ENCODE assay signal across 9 cellular contexts in genomic region chr20:53872081-53872541, GRCh38.
DNase-seq lines count a peak whose midpoint lies in the region; ATAC-seq and TF ChIP-seq lines count a peak whose summit lies in the region.
"Had no signal": no experiment of that assay in that cellular context is flagged by ENCODE, and none has a peak within 500 bp of the region (broad histone marks: within the 10 kb centered on the region; RNA-seq: fewer than 3 reads in every experiment).

No MANE protein-coding gene starts in this region.

- H3K4me1 ChIP-seq in A673 (ENCODE audit: insufficient read depth, low read length, poor library complexity, severe bottlenecking) (peaks cover 48% of the 10 kb centered on the region), HUES6 (ENCODE audit: control insufficient read depth, insufficient read depth, low read length) (peaks cover 52% of the 10 kb centered on the region), mesenchymal stem cell (ENCODE audit: control insufficient read depth, insufficient read depth, low read depth, low read length) (peaks cover 9% of the 10 kb centered on the region), trophoblast cell (ENCODE audit: control insufficient read depth in 1 of 2, insufficient read depth in 2 of 2, low read length in 2 of 2) (peaks cover 3 to 9% of the 10 kb centered on the region in 2 experiments)

- no peak for TF ChIP-seq CTCF in A673 (conservative IDR thresholded peaks at IDR 0.05; ENCODE audit: low read depth, low read length)

- no peaks in the 10 kb centered on the region for H3K9me3 Mint-ChIP-seq in activated naive CD8-positive, alpha-beta T cell treated with anti-CD3 and anti-CD28 coated beads for 36 hours
- H3K9me3 Mint-ChIP-seq: type B pancreatic cell had no signal

- H2AFZ ChIP-seq in mesenchymal stem cell (ENCODE audit: low read depth, low read length): no peak overlapping the region
- H2AFZ ChIP-seq in trophoblast cell (ENCODE audit: insufficient read depth, low read length, poor library complexity): no peak overlapping the region

- H3K79me2 ChIP-seq in trophoblast cell (ENCODE audit: control insufficient read depth, insufficient read depth, low read length, poor library complexity): peaks cover 2% of the 10 kb centered on the region

- H3K18ac ChIP-seq in mesenchymal stem cell (ENCODE audit: low read depth in 1 of 2, low read length in 2 of 2) (no peak overlapping the region), trophoblast cell (ENCODE audit: low read length) (no peak overlapping the region)

- H2BK5ac ChIP-seq in mesenchymal stem cell (ENCODE audit: low read depth, low read length, poor library complexity, severe bottlenecking): no peak overlapping the region
- no peak overlapping the region for H2BK5ac ChIP-seq in trophoblast cell (ENCODE audit: low read depth, low read length, poor library complexity)

- H4K8ac ChIP-seq in mesenchymal stem cell (ENCODE audit: low read length) (no peak overlapping the region), trophoblast cell (ENCODE audit: low read depth, low read length) (no peak overlapping the region)

- no peak overlapping the region for H3K9ac ChIP-seq in HUES6 (ENCODE audit: low read length)
- H3K9ac ChIP-seq in mesenchymal stem cell (ENCODE audit: low read length): peak overlapping the region; percentile 67
- H3K9ac ChIP-seq in trophoblast cell (ENCODE audit: low read length): no peak overlapping the region

- H3K4me3 ChIP-seq in A673 (ENCODE audit: low read depth, low read length, poor library complexity, severe bottlenecking) (peak overlapping the region; percentile 3), HUES6 (ENCODE audit: low read depth, low read length) (no peak overlapping the region), mesenchymal stem cell (ENCODE audit: insufficient read depth in 1 of 2, low read depth in 1 of 2, low read length in 2 of 2) (no peak overlapping the region), trophoblast cell (ENCODE audit: low read depth, low read length) (no peak overlapping the region)

- H3K9me3 ChIP-seq in A673 (ENCODE audit: low read depth, low read length, poor library complexity, severe bottlenecking) (no peaks in the 10 kb centered on the region), HUES6 (ENCODE audit: control insufficient read depth, insufficient read depth, low read depth, low read length) (no peaks in the 10 kb centered on the region), mesenchymal stem cell (ENCODE audit: control insufficient read depth, low read length) (no peaks in the 10 kb centered on the region), trophoblast cell (ENCODE audit: insufficient read depth, low read depth, low read length) (no peaks in the 10 kb centered on the region)

- BruUV-seq in A673 (replicated peaks; lab: Mats Ljungman, UMichigan): no TSS peak

- H2BK12ac ChIP-seq in mesenchymal stem cell (ENCODE audit: low read length in 2 of 2) (no peak overlapping the region), trophoblast cell (ENCODE audit: low read length) (no peak overlapping the region)

- H2BK120ac ChIP-seq in mesenchymal stem cell (ENCODE audit: low read depth, low read length) (no peak overlapping the region), trophoblast cell (ENCODE audit: insufficient read depth, low read length, poor library complexity) (no peak overlapping the region)

- H3K23ac ChIP-seq in mesenchymal stem cell (ENCODE audit: low read length in 2 of 2) (no peak overlapping the region), trophoblast cell (ENCODE audit: low read length) (no peak overlapping the region)

- H3K27me3 ChIP-seq in A673 (replicated peaks; ENCODE audit: insufficient read depth, low read depth, low read length, poor library complexity): no peaks in the 10 kb centered on the region
- no peaks in the 10 kb centered on the region for H3K27me3 ChIP-seq in HUES6 (ENCODE audit: control insufficient read depth, insufficient read depth, low read length)
- no peaks in the 10 kb centered on the region for H3K27me3 ChIP-seq in mesenchymal stem cell (ENCODE audit: control insufficient read depth in 1 of 2, insufficient read depth in 1 of 2, low read length in 2 of 2)
- no peaks in the 10 kb centered on the region for H3K27me3 ChIP-seq in trophoblast cell (ENCODE audit: insufficient read depth, low read length)

- H2AK5ac ChIP-seq in mesenchymal stem cell (ENCODE audit: low read length, severe bottlenecking) (no peak overlapping the region), trophoblast cell (ENCODE audit: low read length) (no peak overlapping the region)

- CTCF ChIA-PET in A673 (lab: Charles Lee): interaction anchor here (0.6 to 0.7 kb wide), 2 partner anchors 26 to 43 kb away, joined by 3 to 4 read pairs; no protein-coding TSS in a partner anchor

- 6% methylated on average over 1 of the region's 2 CpGs for WGBS in mesenchymal stem cell
- WGBS in trophoblast cell (ENCODE audit: extremely low coverage, insufficient coverage, insufficient read length): no CpG with 5 or more reads among the region's 2 CpGs

- H4K12ac ChIP-seq in trophoblast cell (ENCODE audit: low read depth, low read length): no peak overlapping the region

- H4K91ac ChIP-seq in mesenchymal stem cell (ENCODE audit: low read length) (no peak overlapping the region), trophoblast cell (ENCODE audit: low read depth, low read length) (no peak overlapping the region)

- H3K4me2 ChIP-seq in mesenchymal stem cell (ENCODE audit: low read length, poor library complexity, severe bottlenecking) (no peak overlapping the region), trophoblast cell (ENCODE audit: low read length) (no peak overlapping the region)

- no peak for ATAC-seq in HG02852 (IDR thresholded peaks at IDR 0.05; ENCODE audit: unreplicated experiment)

- H3K14ac ChIP-seq in mesenchymal stem cell (ENCODE audit: low read length in 2 of 2): no peak overlapping the region
- H3K14ac ChIP-seq in trophoblast cell (ENCODE audit: low read length): no peak overlapping the region

- DNase-seq in A673 (ENCODE audit: low spot score): peak; percentile 39
- DNase-seq in activated naive CD8-positive, alpha-beta T cell treated with anti-CD3 and anti-CD28 coated beads for 36 hours: no peak
- DNase-seq in mesenchymal stem cell: no peak
- no peak for DNase-seq in trophoblast cell
- no peak for DNase-seq in NCI-H526 treated with DMSO at 0.1 percent for 48 hours (lab: John Stamatoyannopoulos, UW)
- DNase-seq in LoVo (ENCODE audit: low spot score): no peak

- no peaks in the 10 kb centered on the region for H3K27me3 Mint-ChIP-seq in activated naive CD8-positive, alpha-beta T cell treated with anti-CD3 and anti-CD28 coated beads for 36 hours
- H3K27me3 Mint-ChIP-seq: type B pancreatic cell had no signal

- POLR2A ChIA-PET in A673 (lab: Charles Lee; ENCODE audit: low non-redundant PET): interaction anchor here (0.7 to 1.1 kb wide), 2 partner anchors 22 to 260 kb away, joined by 3 to 15 read pairs; no protein-coding TSS in a partner anchor

- no peak overlapping the region for H2BK15ac ChIP-seq in mesenchymal stem cell (ENCODE audit: low read depth, poor library complexity, severe bottlenecking)

- H3K36me3 ChIP-seq in A673 (ENCODE audit: insufficient read depth, low read length, poor library complexity, severe bottlenecking) (no peaks in the 10 kb centered on the region), HUES6 (ENCODE audit: control insufficient read depth, insufficient read depth, low read length) (no peaks in the 10 kb centered on the region), mesenchymal stem cell (ENCODE audit: control insufficient read depth in 1 of 2, insufficient read depth in 2 of 2, low read depth in 1 of 2, low read length in 2 of 2) (no peaks in the 10 kb centered on the region), trophoblast cell (ENCODE audit: control insufficient read depth in 1 of 2, insufficient read depth in 2 of 2, low read length in 2 of 2) (no peaks in the 10 kb centered on the region)

- no peak overlapping the region for H3K4ac ChIP-seq in mesenchymal stem cell (ENCODE audit: low read depth in 1 of 2, low read length in 2 of 2)
- no peak overlapping the region for H3K4ac ChIP-seq in trophoblast cell (ENCODE audit: low read depth, low read length)

- H3K27ac ChIP-seq in A673 (ENCODE audit: low read depth, low read length, poor library complexity, severe bottlenecking) (peak overlapping the region; percentile 66), HUES6 (ENCODE audit: low read depth, low read length) (peak overlapping the region; percentile 50; the same call in 1 of the 2 replicates), mesenchymal stem cell (ENCODE audit: low read length, poor library complexity, severe bottlenecking) (peak overlapping the region; percentile 81), trophoblast cell (ENCODE audit: low read depth, low read length) (no peak overlapping the region)

- intact Hi-C loops in A673 (cut with micrococcal nuclease; ENCODE audit: unreplicated experiment): no loop called here

- no peaks in the 10 kb centered on the region for H3K79me1 ChIP-seq in mesenchymal stem cell (replicated peaks; ENCODE audit: low read length, poor library complexity, severe bottlenecking)
- peaks cover 11% of the 10 kb centered on the region for H3K79me1 ChIP-seq in trophoblast cell (ENCODE audit: low read length)

- H3K4me3 Mint-ChIP-seq in activated naive CD8-positive, alpha-beta T cell treated with anti-CD3 and anti-CD28 coated beads for 36 hours: peak overlapping the region; percentile 81
- H3K4me3 Mint-ChIP-seq: type B pancreatic cell had no signal

- no peaks in the 10 kb centered on the region for H3K36me3 Mint-ChIP-seq in activated naive CD8-positive, alpha-beta T cell treated with anti-CD3 and anti-CD28 coated beads for 36 hours
- H3K36me3 Mint-ChIP-seq: type B pancreatic cell had no signal

- peak overlapping the region; percentile 97 for H3K27ac Mint-ChIP-seq in activated naive CD8-positive, alpha-beta T cell treated with anti-CD3 and anti-CD28 coated beads for 36 hours
- H3K27ac Mint-ChIP-seq: type B pancreatic cell had no signal

- H3K4me1 Mint-ChIP-seq in activated naive CD8-positive, alpha-beta T cell treated with anti-CD3 and anti-CD28 coated beads for 36 hours: peaks cover 56% of the 10 kb centered on the region
